ENCODE assay signal across 8 cellular contexts in genomic region chr11:64652586-64653387, GRCh38.
DNase-seq lines count a peak whose midpoint lies in the region; ATAC-seq and TF ChIP-seq lines count a peak whose summit lies in the region.

No MANE protein-coding gene starts in this region.

- H3K4me3 ChIP-seq in AG10803 (ENCODE audit: low read length) = no peak overlapping the region
- no peak overlapping the region for H3K4me3 ChIP-seq in H7 (ENCODE audit: insufficient read depth, low read depth, low read length)
- no peak overlapping the region for H3K4me3 ChIP-seq in dorsolateral prefrontal cortex

- peak; percentile 94 for TF ChIP-seq CTCF in AG10803 (conservative IDR thresholded peaks at IDR 0.05; ENCODE audit: low read length)
- peak; percentile 66 to 95 (median 90) for TF ChIP-seq CTCF in dorsolateral prefrontal cortex (IDR thresholded peaks at IDR 0.05 in 54 of 56, conservative IDR thresholded peaks at IDR 0.05 in 2 of 56; ENCODE audit: low read depth in 1 of 56, partially characterized antibody in 56 of 56)

- intact Hi-C loops in dorsolateral prefrontal cortex (cut with DNase I) = loop anchor here (2.0 to 5.0 kb wide), 7 partner anchors 35 to 295 kb away; partner anchors contain the start of genes NRXN2 (in 2 of the 2) and RPS6KA4 (in 1 of the 2)

- H3K36me3 ChIP-seq in H7 (replicated peaks; ENCODE audit: control insufficient read depth, insufficient read depth, low read length) = no peaks in the 10 kb centered on the region

- DNase-seq in AG10803 (ENCODE audit: low read depth) = peak; percentile 53
- DNase-seq in H7 = peak; percentile 97
- DNase-seq in NCI-H510A (lab: John Stamatoyannopoulos, UW) = peak; percentile 21
- DNase-seq in activated CD4-positive, alpha-beta T cell treated with anti-CD3 and anti-CD28 coated beads, Interleukin-2, amount 50 U/mL, for 4 hours = peak; percentile 67 to 71
- peak in 9 of 10 donors; percentile 69 to 87 (median 84) for DNase-seq in dorsolateral prefrontal cortex
- peak; percentile 65 to 80 for DNase-seq in lung microvascular endothelial cell (ENCODE audit: low read depth in 2 of 2)
- peak; percentile 55 for DNase-seq in stimulated activated CD8-positive, alpha-beta memory T cell treated with anti-CD3 and anti-CD28 coated beads, Interleukin-15, amount 100 ng/mL, for 1 hour (ENCODE audit: low read depth)

- ATAC-seq in HG03439 (IDR thresholded peaks at IDR 0.05; ENCODE audit: unreplicated experiment) = no peak

- H3K27ac ChIP-seq in dorsolateral prefrontal cortex = peak overlapping the region in 38 of 59 donors; percentile 0 to 73 (median 40)

- H3K27me3 ChIP-seq in H7 (ENCODE audit: control insufficient read depth, insufficient read depth, low read length) (peaks cover 6% of the 10 kb centered on the region), dorsolateral prefrontal cortex (no peaks in the 10 kb centered on the region)

Comparison
In these comparisons a context has a peak if more than half of its experiments do, and no peak if none do; other contexts are left out.
1. DNase-seq: peak in every context shown above with its lines; median percentile 97 in H7; 84 in dorsolateral prefrontal cortex; 72 in lung microvascular endothelial cell; 69 in activated CD4-positive, alpha-beta T cell treated with anti-CD3 and anti-CD28 coated beads, Interleukin-2, amount 50 U/mL, for 4 hours; 55 in stimulated activated CD8-positive, alpha-beta memory T cell treated with anti-CD3 and anti-CD28 coated beads, Interleukin-15, amount 100 ng/mL, for 1 hour; 53 in AG10803; 21 in NCI-H510A.